11 cellular contexts compared by ENCODE assay signal in genomic region chr4:11623726-11624037, GRCh38.
DNase-seq lines count a peak whose midpoint lies in the region; ATAC-seq and TF ChIP-seq lines count a peak whose summit lies in the region.
"Had no signal": no experiment of that assay in that cellular context is flagged by ENCODE, and none has a peak within 500 bp of the region (broad histone marks: within the 10 kb centered on the region; RNA-seq: fewer than 3 reads in every experiment).

No MANE protein-coding gene starts in this region.

- H3K27ac ChIP-seq in A673 (ENCODE audit: low read depth, low read length, poor library complexity, severe bottlenecking) = no peak overlapping the region

- peaks cover 28% of the 10 kb centered on the region for H3K9me3 ChIP-seq in A673 (ENCODE audit: low read depth, low read length, poor library complexity, severe bottlenecking)

- TF ChIP-seq CTCF in fibroblast of the aortic adventitia (IDR thresholded peaks at IDR 0.05; ENCODE audit: insufficient read depth, low read length) (peak; percentile 53), A673 (conservative IDR thresholded peaks at IDR 0.05; ENCODE audit: low read depth, low read length) (no peak)

- CTCF ChIA-PET in A673 (lab: Charles Lee) = no interaction called here

- no TSS peak for BruUV-seq in A673 (replicated peaks; lab: Mats Ljungman, UMichigan)

- ATAC-seq in HG03469 (IDR thresholded peaks at IDR 0.05; ENCODE audit: unreplicated experiment) = no peak

- POLR2A ChIA-PET in A673 (lab: Charles Lee; ENCODE audit: low non-redundant PET) = no interaction called here

- H3K4me3 ChIP-seq in fibroblast of the aortic adventitia (ENCODE audit: low read depth, low read length) = no peak overlapping the region
- H3K4me3 ChIP-seq in A673 (ENCODE audit: low read depth, low read length, poor library complexity, severe bottlenecking) = no peak overlapping the region

- intact Hi-C loops in A673 (cut with micrococcal nuclease; ENCODE audit: unreplicated experiment) = no loop called here

- H3K4me1 ChIP-seq in A673 (ENCODE audit: insufficient read depth, low read length, poor library complexity, severe bottlenecking) = no peaks in the 10 kb centered on the region

- no peaks in the 10 kb centered on the region for H3K36me3 ChIP-seq in A673 (ENCODE audit: insufficient read depth, low read length, poor library complexity, severe bottlenecking)

- DNase-seq in NCI-H524 (lab: John Stamatoyannopoulos, UW) (peak; percentile 6 to 41), NCI-H524 treated with DMSO at 0.1 percent for 48 hours (lab: John Stamatoyannopoulos, UW) (no peak), OCI-M1 (lab: John Stamatoyannopoulos, UW) (peak; percentile 8), fibroblast of the aortic adventitia (ENCODE audit: low read depth) (peak; percentile 32), renal cortical epithelial cell (ENCODE audit: low read depth) (peak; percentile 72), A673 (ENCODE audit: low spot score) (no peak)
- no peak for DNase-seq in activated CD4-positive, alpha-beta T cell treated with anti-CD3 and anti-CD28 coated beads for 1 hour
- DNase-seq: activated CD8-positive, alpha-beta memory T cell treated with anti-CD3 and anti-CD28 coated beads for 24 hours; NCI-H1105 treated with DMSO at 0.1 percent for 48 hours; retina had no signal

- H3K27me3 ChIP-seq in A673 (replicated peaks; ENCODE audit: insufficient read depth, low read depth, low read length, poor library complexity) = no peaks in the 10 kb centered on the region

Comparison
In these comparisons a context has a peak if more than half of its experiments do, and no peak if none do; other contexts are left out.
1. DNase-seq: peak in NCI-H524 (2 of 2), OCI-M1 (single experiment), fibroblast of the aortic adventitia (single experiment) and renal cortical epithelial cell (single experiment); none in NCI-H524 treated with DMSO at 0.1 percent for 48 hours (single experiment), A673 (single experiment) and activated CD4-positive, alpha-beta T cell treated with anti-CD3 and anti-CD28 coated beads for 1 hour (single experiment).